ENCODE assay signal across 8 cellular contexts in genomic region chr10:132396495-132397035, GRCh38. TPM values are rescaled to one million over a fixed set of nuclear protein-coding genes. Genes with fewer than 3 reads are reported as not detected.
DNase-seq lines count a peak whose midpoint lies in the region; ATAC-seq, FAIRE-seq and TF ChIP-seq lines count a peak whose summit lies in the region.

No MANE protein-coding gene starts in this region.

- H3K4me1 ChIP-seq in CD4-positive, CD25-positive, alpha-beta regulatory T cell (ENCODE audit: control insufficient read depth, insufficient read depth, low read length, poor library complexity, severe bottlenecking): peaks cover 22% of the 10 kb centered on the region
- peaks cover 13% of the 10 kb centered on the region for H3K4me1 ChIP-seq in endothelial cell of umbilical vein (ENCODE audit: control insufficient read depth, extremely low read depth, insufficient read depth, low read length)
- peaks cover 43% of the 10 kb centered on the region for H3K4me1 ChIP-seq in upper lobe of right lung

- no peaks in the 10 kb centered on the region for H3K36me3 ChIP-seq in CD4-positive, CD25-positive, alpha-beta regulatory T cell (ENCODE audit: control insufficient read depth, insufficient read depth, low read length)
- H3K36me3 ChIP-seq in endothelial cell of umbilical vein (ENCODE audit: control insufficient read depth in 2 of 2, extremely low read depth in 1 of 2, insufficient read depth in 2 of 2, low read length in 2 of 2) (no peaks in the 10 kb centered on the region), upper lobe of right lung (no peaks in the 10 kb centered on the region)

- FAIRE-seq in endothelial cell of umbilical vein (lab: Jason Lieb, UNC): no peak

- TF ChIP-seq CTCF in endothelial cell of umbilical vein (IDR thresholded peaks at IDR 0.05; ENCODE audit: extremely low read depth in 1 of 2, insufficient read depth in 1 of 2, low read depth in 1 of 2, low read length in 2 of 2) (peak in 1 of 2 donors; percentile 10), natural killer cell (IDR thresholded peaks at IDR 0.05) (peak; percentile 17), upper lobe of right lung (IDR thresholded peaks at IDR 0.05) (peak; percentile 20)

- CTCF ChIA-PET in endothelial cell of umbilical vein (lab: Charles Lee): interaction anchor here (1.6 to 2.0 kb wide), 2 partner anchors 47 to 55 kb away, joined by 6 to 8 read pairs; no protein-coding TSS in a partner anchor

- peak overlapping the region; percentile 68 for H3K27ac ChIP-seq in CD4-positive, CD25-positive, alpha-beta regulatory T cell (ENCODE audit: insufficient read depth, low read length, poor library complexity, severe bottlenecking)
- no peak overlapping the region for H3K27ac ChIP-seq in endothelial cell of umbilical vein (ENCODE audit: insufficient read depth, low read depth, low read length)
- H3K27ac ChIP-seq in upper lobe of right lung: peak overlapping the region; percentile 91

- peak; percentile 72 to 81 for ATAC-seq in CD4-positive, CD25-positive, alpha-beta regulatory T cell (ENCODE audit: low read depth in 2 of 2)
- ATAC-seq in GM21360 (IDR thresholded peaks at IDR 0.05; ENCODE audit: unreplicated experiment): peak; percentile 37
- peak; percentile 72 to 82 (median 73) for ATAC-seq in natural killer cell
- peak; percentile 71 for ATAC-seq in upper lobe of right lung

- no TSS peak for BruUV-seq in endothelial cell of umbilical vein (replicated peaks; lab: Mats Ljungman, UMichigan)

- H3K9me1 ChIP-seq in endothelial cell of umbilical vein (replicated peaks; ENCODE audit: control insufficient read depth, extremely low read depth, insufficient read depth, low read length): no peaks in the 10 kb centered on the region

- H3K27me3 ChIP-seq in CD4-positive, CD25-positive, alpha-beta regulatory T cell (ENCODE audit: control insufficient read depth, insufficient read depth, low read length): no peaks in the 10 kb centered on the region
- H3K27me3 ChIP-seq in endothelial cell of umbilical vein (ENCODE audit: control insufficient read depth in 2 of 2, insufficient read depth in 2 of 2, low read length in 2 of 2): no peaks in the 10 kb centered on the region
- H3K27me3 ChIP-seq in upper lobe of right lung: no peaks in the 10 kb centered on the region

- intact Hi-C loops in endothelial cell of umbilical vein (cut with micrococcal nuclease): loop anchor here (2.0 kb wide), 1 partner anchor 140 kb away; the partner anchor contains the start of gene INPP5A
- intact Hi-C loops in natural killer cell (cut with micrococcal nuclease): loop anchor here (1.0 to 10.0 kb wide), 4 partner anchors 24 to 178 kb away; partner anchors contain the start of gene INPP5A
- intact Hi-C loops in upper lobe of right lung (cut with DNase I): no loop called here

- peak overlapping the region; percentile 24 for H3K4me2 ChIP-seq in endothelial cell of umbilical vein (ENCODE audit: insufficient read depth, low read length)

- TF ChIP-seq POLR2A in endothelial cell of umbilical vein (IDR thresholded peaks at IDR 0.05; ENCODE audit: low read depth, low read length): no peak

- peaks cover 5% of the 10 kb centered on the region for H3K36me3 Mint-ChIP-seq in CD4-positive, CD25-positive, alpha-beta regulatory T cell
- no peaks in the 10 kb centered on the region for H3K36me3 Mint-ChIP-seq in natural killer cell

- peaks cover 28% of the 10 kb centered on the region for H3K79me2 ChIP-seq in endothelial cell of umbilical vein (ENCODE audit: control insufficient read depth, insufficient read depth, low read length)

- POLR2A ChIA-PET in endothelial cell of umbilical vein (lab: Charles Lee): no interaction called here

- dilution Hi-C loops in endothelial cell of umbilical vein (cut with MboI; ENCODE audit: extremely low pct_ligation_motif_present, low sequenced_read_pairs): no loop called here

- H3K4me3 ChIP-seq in CD4-positive, CD25-positive, alpha-beta regulatory T cell (ENCODE audit: low read depth, low read length): no peak overlapping the region
- H3K4me3 ChIP-seq in endothelial cell of umbilical vein (replicated peaks in 1 of 3; ENCODE audit: insufficient read depth in 1 of 3, low read depth in 1 of 3, low read length in 3 of 3) (peak overlapping the region in 1 of 3 experiments; percentile 47), upper lobe of right lung (peak overlapping the region; percentile 61)

- peaks cover 0 to 8% (median 0%) of the 10 kb centered on the region in 7 donors for H3K9me3 Mint-ChIP-seq in CD4-positive, CD25-positive, alpha-beta regulatory T cell
- peaks cover 5 to 8% of the 10 kb centered on the region in 2 donors for H3K9me3 Mint-ChIP-seq in natural killer cell

- H3K27me3 Mint-ChIP-seq in CD4-positive, CD25-positive, alpha-beta regulatory T cell: no peaks in the 10 kb centered on the region
- no peaks in the 10 kb centered on the region for H3K27me3 Mint-ChIP-seq in natural killer cell (ENCODE audit: low read depth in 2 of 2)

- H3K27ac Mint-ChIP-seq in CD4-positive, CD25-positive, alpha-beta regulatory T cell: no peak overlapping the region
- peak overlapping the region in 1 of 2 donors; percentile 86 for H3K27ac Mint-ChIP-seq in natural killer cell

- H3K4me1 Mint-ChIP-seq in CD4-positive, CD25-positive, alpha-beta regulatory T cell: peaks cover 0 to 17% (median 10%) of the 10 kb centered on the region in 4 donors
- H3K4me1 Mint-ChIP-seq in natural killer cell: peaks cover 10 to 53% of the 10 kb centered on the region in 2 donors

- no peaks in the 10 kb centered on the region for H4K20me1 ChIP-seq in endothelial cell of umbilical vein (replicated peaks; ENCODE audit: control insufficient read depth, extremely low read depth, insufficient read depth, low read length)

- H3K9me3 ChIP-seq in CD4-positive, CD25-positive, alpha-beta regulatory T cell (ENCODE audit: control insufficient read depth in 2 of 2, low read length in 2 of 2): no peaks in the 10 kb centered on the region
- no peaks in the 10 kb centered on the region for H3K9me3 ChIP-seq in endothelial cell of umbilical vein (replicated peaks; ENCODE audit: control insufficient read depth, insufficient read depth, low read length)
- no peaks in the 10 kb centered on the region for H3K9me3 ChIP-seq in upper lobe of right lung

- H3K4me3 Mint-ChIP-seq in CD4-positive, CD25-positive, alpha-beta regulatory T cell: no peak overlapping the region
- peak overlapping the region; percentile 37 for H3K4me3 Mint-ChIP-seq in natural killer cell

- peak; percentile 51 to 76 (median 68) for DNase-seq in CD4-positive, CD25-positive, alpha-beta regulatory T cell
- DNase-seq in Kasumi-1 (lab: John Stamatoyannopoulos, UW): peak; percentile 40 to 52
- peak; percentile 47 to 54 for DNase-seq in activated CD4-positive, alpha-beta T cell treated with anti-CD3 and anti-CD28 coated beads, Interleukin-2, amount 50 U/mL, for 48 hours
- no peak for DNase-seq in endothelial cell of umbilical vein (ENCODE audit: low read depth, low spot score)
- DNase-seq in natural killer cell: peak; percentile 75
- peak; percentile 89 for DNase-seq in upper lobe of right lung
- no peak for DNase-seq in retina

- peak overlapping the region; percentile 18 for H2AFZ ChIP-seq in endothelial cell of umbilical vein (ENCODE audit: low read depth, low read length)

- peak overlapping the region; percentile 20 for H3K9ac ChIP-seq in endothelial cell of umbilical vein (replicated peaks; ENCODE audit: extremely low read depth, insufficient read depth, low read length)

TF ChIP-seq in endothelial cell of umbilical vein, 7 proteins besides CTCF, POLR2A, EP300 and RAD21:
- TF ChIP-seq MYC (IDR thresholded peaks at IDR 0.05; ENCODE audit: low read depth, low read length) (no peak), GATA2 (IDR thresholded peaks at IDR 0.05; ENCODE audit: insufficient read depth, insufficient read length, low read depth, low read length) (no peak), EZH2 (IDR thresholded peaks at IDR 0.05; ENCODE audit: borderline replicate concordance, low read depth, low read length, severe bottlenecking) (no peak), POLR2AphosphoS5 (IDR thresholded peaks at IDR 0.05; ENCODE audit: insufficient read depth, low read depth, low read length) (no peak), JUN (IDR thresholded peaks at IDR 0.05; ENCODE audit: borderline replicate concordance, insufficient read depth, insufficient read length, low read depth) (no peak), FOS (IDR thresholded peaks at IDR 0.05; ENCODE audit: borderline replicate concordance, insufficient read depth, low read length) (no peak)
- TF ChIP-seq, protein P1, sequence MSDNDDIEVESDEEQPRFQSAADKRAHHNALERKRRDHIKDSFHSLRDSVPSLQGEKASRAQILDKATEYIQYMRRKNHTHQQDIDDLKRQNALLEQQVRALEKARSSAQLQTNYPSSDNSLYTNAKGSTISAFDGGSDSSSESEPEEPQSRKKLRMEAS (IDR thresholded peaks at IDR 0.05; ENCODE audit: insufficient read depth, insufficient read length): no peak

RNA-seq across cellular contexts. Expression of gene PWWP2B, which starts 0.4 kb away (rescaled TPM):
- total RNA-seq in CD4-positive, CD25-positive, alpha-beta regulatory T cell: 10.9 TPM
- polyA plus RNA-seq in CD4-positive, CD25-positive, alpha-beta regulatory T cell: 1 to 10 TPM in 1 of 4 donors, under 1 TPM in 3; 0.56 to 1.4 (median 0.87) TPM
- total RNA-seq in endothelial cell of umbilical vein: 10.5 and 11.8 TPM in 2 replicates
- 4.6 and 5.5 TPM in 2 replicates for polyA plus RNA-seq in endothelial cell of umbilical vein
- polyA plus RNA-seq in endothelial cell of umbilical vein (2011; cell fraction: cytosol; rRNA removed): 2.2 and 3.1 TPM in 2 replicates
- 2.7 and 3.2 TPM in 2 replicates for polyA plus RNA-seq in endothelial cell of umbilical vein (2011; cell fraction: nucleus; rRNA removed)
- polyA plus RNA-seq in endothelial cell of umbilical vein (2012): 5.3 and 8.8 TPM in 2 replicates
- 2.3 and 2.8 TPM in 2 replicates for polyA minus RNA-seq in endothelial cell of umbilical vein
- 11.3 TPM for polyA minus RNA-seq in endothelial cell of umbilical vein (2011; cell fraction: cytosol; rRNA and poly(A)+ RNA removed)
- polyA minus RNA-seq in endothelial cell of umbilical vein (2011; cell fraction: nucleus; rRNA and poly(A)+ RNA removed): 2.1 and 3.1 TPM in 2 replicates
- 10 to 100 TPM; 23.7 to 29.5 (median 24.4) TPM for total RNA-seq in natural killer cell
- 26.0 TPM for total RNA-seq in upper lobe of right lung

Comparison
In these comparisons a context has a peak if more than half of its experiments do, and no peak if none do; other contexts are left out.
1. DNase-seq: peak in CD4-positive, CD25-positive, alpha-beta regulatory T cell (3 of 3), Kasumi-1 (2 of 2), activated CD4-positive, alpha-beta T cell treated with anti-CD3 and anti-CD28 coated beads, Interleukin-2, amount 50 U/mL, for 48 hours (2 of 2), natural killer cell (single experiment) and upper lobe of right lung (single experiment); none in endothelial cell of umbilical vein (single experiment) and retina (single experiment).
2. Peak in every context shown above with its lines, with median percentiles within 50 percentile points of each other: ATAC-seq.